Comparison of ENCODE assay signal across 8 cellular contexts in the genomic region with DNA sequence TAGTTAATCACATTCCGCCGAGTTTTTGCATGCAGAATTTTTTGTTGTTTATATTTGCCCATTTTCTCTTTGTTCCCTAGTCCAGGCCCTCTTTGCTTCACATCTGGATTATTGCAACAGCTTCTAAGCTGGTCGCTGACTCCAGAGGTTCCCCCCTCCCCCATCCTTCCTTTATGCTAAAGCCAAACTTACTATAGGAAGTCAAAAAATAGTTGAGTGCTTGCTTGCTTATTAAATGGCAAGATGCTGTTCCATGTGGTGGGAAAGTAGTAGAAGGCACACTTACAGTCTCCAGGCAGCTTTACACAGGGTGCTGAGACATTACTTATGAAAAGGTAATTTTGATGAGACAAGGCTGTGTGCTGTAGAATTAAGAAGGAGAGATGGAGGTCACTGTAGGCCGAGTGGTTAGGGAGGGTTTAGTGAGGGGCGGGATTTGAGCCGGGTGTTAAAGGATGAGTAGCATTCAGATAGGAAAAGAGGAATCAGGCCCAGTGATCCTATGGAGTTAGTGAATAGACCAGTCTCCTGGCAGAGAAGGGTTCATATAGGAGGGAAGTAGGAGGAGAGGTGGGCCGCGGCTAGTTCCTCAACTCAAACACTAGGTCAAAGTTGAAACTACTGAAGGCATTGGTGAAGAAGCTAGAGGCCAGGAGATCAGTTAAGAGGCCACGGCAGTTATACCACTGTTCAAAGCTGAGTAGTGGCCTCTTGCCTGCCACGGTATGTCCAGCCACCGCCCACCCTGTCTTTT. TPM values are rescaled to one million over a fixed set of nuclear protein-coding genes. Genes with fewer than 3 reads are reported as not detected.
DNase-seq lines count a peak whose midpoint lies in the region; ATAC-seq and TF ChIP-seq lines count a peak whose summit lies in the region.

No MANE protein-coding gene starts in this region.

- no peaks in the 10 kb centered on the region for H3K9me3 ChIP-seq in ectodermal cell (ENCODE audit: control insufficient read depth, low read length)

- WGBS in ectodermal cell, 2 experiments = 33 to 35% methylated on average over 11 of the region's 11 CpGs

- H3K36me3 Mint-ChIP-seq in nephron progenitor cell (ENCODE audit: low read depth) = peaks cover 16% of the 10 kb centered on the region

- H3K4me1 Mint-ChIP-seq in nephron progenitor cell = peaks cover 31% of the 10 kb centered on the region

- peaks cover 8% of the 10 kb centered on the region for H3K36me3 ChIP-seq in ectodermal cell (ENCODE audit: control insufficient read depth, insufficient read depth, low read length)

- peak overlapping the region; percentile 60 for H3K4me3 ChIP-seq in ectodermal cell (ENCODE audit: insufficient read depth, low read depth, low read length)

- no peak for TF ChIP-seq CTCF in nephron progenitor cell (IDR thresholded peaks at IDR 0.05)

- H3K9me3 Mint-ChIP-seq in nephron progenitor cell = no peaks in the 10 kb centered on the region

- peak; percentile 21 for DNase-seq in GDM1 (lab: John Stamatoyannopoulos, UW)
- peak; percentile 88 for DNase-seq in OCI-M1 (lab: John Stamatoyannopoulos, UW)
- no peak for DNase-seq in nephron progenitor cell
- no peak for DNase-seq in NCI-H1436 (lab: John Stamatoyannopoulos, UW)
- no peak for DNase-seq in DMS 273 (lab: John Stamatoyannopoulos, UW; ENCODE audit: unreplicated experiment)

- peaks cover 32% of the 10 kb centered on the region for H3K27me3 Mint-ChIP-seq in nephron progenitor cell (ENCODE audit: low read depth, poor library complexity)

- H3K27ac Mint-ChIP-seq in nephron progenitor cell = peak overlapping the region; percentile 71

- no peak overlapping the region for H3K27ac ChIP-seq in ectodermal cell (ENCODE audit: insufficient read depth, low read depth, low read length, poor library complexity, severe bottlenecking)

- ATAC-seq in GM21786 (IDR thresholded peaks at IDR 0.05; ENCODE audit: unreplicated experiment) (no peak), HG03095 (IDR thresholded peaks at IDR 0.05; ENCODE audit: unreplicated experiment) (no peak)

- H3K4me1 ChIP-seq in ectodermal cell (ENCODE audit: control insufficient read depth, insufficient read depth, low read length) = peaks cover 15% of the 10 kb centered on the region

- H3K4me3 Mint-ChIP-seq in nephron progenitor cell = peak overlapping the region; percentile 87

- peaks cover 12% of the 10 kb centered on the region for H3K27me3 ChIP-seq in ectodermal cell (ENCODE audit: control insufficient read depth, insufficient read depth, low read length, poor library complexity, severe bottlenecking)

RNA-seq across cellular contexts. Expression of a gene that starts 1.4 kb away (rescaled TPM):
- polyA plus RNA-seq in ectodermal cell (2013, experiment 1 of 4) = 16.3 TPM
- polyA plus RNA-seq in ectodermal cell (2013, experiment 2 of 4) = 18.6 TPM
- 12.0 TPM for polyA plus RNA-seq in ectodermal cell (2013, experiment 3 of 4)
- 12.5 TPM for polyA plus RNA-seq in ectodermal cell (2013, experiment 4 of 4)

RNA-seq across cellular contexts. Expression of a gene that starts 52.7 kb away (rescaled TPM):
- polyA plus RNA-seq in ectodermal cell (2013, experiment 1 of 4) = 20.9 TPM
- 24.5 TPM for polyA plus RNA-seq in ectodermal cell (2013, experiment 2 of 4)
- polyA plus RNA-seq in ectodermal cell (2013, experiment 3 of 4) = 19.9 TPM
- 22.1 TPM for polyA plus RNA-seq in ectodermal cell (2013, experiment 4 of 4)

RNA-seq across cellular contexts. Expression of a gene that starts 57.0 kb away (rescaled TPM):
- polyA plus RNA-seq in ectodermal cell (2013, experiment 1 of 4) = 16.0 TPM
- polyA plus RNA-seq in ectodermal cell (2013, experiment 2 of 4) = 15.9 TPM
- 8.1 TPM for polyA plus RNA-seq in ectodermal cell (2013, experiment 3 of 4)
- polyA plus RNA-seq in ectodermal cell (2013, experiment 4 of 4) = 9.4 TPM

Comparison
In these comparisons a context has a peak if more than half of its experiments do, and no peak if none do; other contexts are left out.
1. DNase-seq: peak in GDM1 (single experiment) and OCI-M1 (single experiment); none in nephron progenitor cell (single experiment), NCI-H1436 (single experiment) and DMS 273 (single experiment).